Comparison of ENCODE assay signal across 9 cellular contexts in the genomic region with DNA sequence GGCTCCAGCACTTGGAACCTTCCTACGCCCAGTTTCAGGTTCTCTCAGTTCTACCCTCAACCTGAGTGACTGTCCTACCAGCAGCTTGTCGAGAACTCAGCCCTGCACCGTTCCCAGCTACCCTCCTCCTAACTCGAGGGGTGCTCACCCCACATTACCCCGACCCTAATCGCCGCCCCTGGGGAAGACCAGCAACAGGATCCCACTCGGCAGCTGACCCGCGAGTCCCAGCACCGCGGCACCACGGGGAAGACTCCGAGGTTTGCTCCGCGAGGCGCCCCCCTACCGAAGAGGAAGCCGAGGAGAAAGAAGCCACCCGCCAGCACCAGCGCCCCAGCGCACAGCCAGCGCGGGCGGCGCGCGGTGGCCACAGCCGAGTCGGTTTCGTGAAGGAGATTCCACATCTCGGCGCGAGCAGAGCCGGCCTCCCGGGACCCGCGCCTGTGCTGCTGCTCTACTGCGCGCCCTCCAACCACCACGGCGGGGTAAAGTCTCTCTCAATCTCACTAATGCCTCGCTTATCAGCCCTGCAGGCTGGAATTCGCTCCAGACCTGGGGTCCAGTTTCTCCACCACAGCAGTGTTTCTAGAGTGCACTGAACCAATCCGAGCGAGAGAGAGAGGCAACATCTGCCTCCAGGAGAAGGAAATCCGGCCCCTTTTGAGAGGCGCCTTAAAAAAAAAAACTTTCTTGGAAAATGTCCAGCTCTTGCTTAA. TPM values are rescaled to one million over a fixed set of nuclear protein-coding genes. Genes with fewer than 3 reads are reported as not detected.
DNase-seq lines count a peak whose midpoint lies in the region; ATAC-seq, FAIRE-seq and TF ChIP-seq lines count a peak whose summit lies in the region.
"Had no signal": no experiment of that assay in that cellular context is flagged by ENCODE, and none has a peak within 500 bp of the region (broad histone marks: within the 10 kb centered on the region; RNA-seq: fewer than 3 reads in every experiment).

A gene (minus strand): TSS at position 597 of the 716 bp plus-strand sequence. CDS start 193 bp downstream, at position 404.

- no peak within 1 kb of the TSS for H3K4me3 Mint-ChIP-seq in activated T-cell treated with anti-CD3 and anti-CD28 coated beads, Interleukin-2, amount 50 U/mL, for 24 hours

- peaks cover 7% of the 10 kb centered on the region for H3K27me3 Mint-ChIP-seq in activated T-cell treated with anti-CD3 and anti-CD28 coated beads, Interleukin-2, amount 50 U/mL, for 24 hours

- no peak for FAIRE-seq in urothelium cell line (lab: Jason Lieb, UNC)

- TF ChIP-seq CTCF in lower leg skin (IDR thresholded peaks at IDR 0.05): no peak

- no peak for TF ChIP-seq POLR2A in lower leg skin (IDR thresholded peaks at IDR 0.05)
- TF ChIP-seq POLR2A in erythroblast (IDR thresholded peaks at IDR 0.05; ENCODE audit: low read length): no peak

- no peaks in the 10 kb centered on the region for H3K36me3 Mint-ChIP-seq in activated T-cell treated with anti-CD3 and anti-CD28 coated beads, Interleukin-2, amount 50 U/mL, for 24 hours (ENCODE audit: low read depth)

- no peaks in the 10 kb centered on the region for H3K4me1 Mint-ChIP-seq in activated T-cell treated with anti-CD3 and anti-CD28 coated beads, Interleukin-2, amount 50 U/mL, for 24 hours (ENCODE audit: low read depth)

- no peaks in the 10 kb centered on the region for H3K9me3 Mint-ChIP-seq in activated T-cell treated with anti-CD3 and anti-CD28 coated beads, Interleukin-2, amount 50 U/mL, for 24 hours

- no peak within 1 kb of the TSS for H3K27ac Mint-ChIP-seq in activated T-cell treated with anti-CD3 and anti-CD28 coated beads, Interleukin-2, amount 50 U/mL, for 24 hours

- WGBS in lower leg skin, 2 donors: 3 to 4% methylated on average over 22 to 46 of the region's 48 CpGs

- H3K4me3 ChIP-seq in lower leg skin (ENCODE audit: low read depth, poor library complexity, severe bottlenecking): peak within 1 kb of the TSS; percentile 25
- H3K4me3 ChIP-seq: BLaER1 treated with 17β-estradiol and CSF1 and Interleukin-3, amounts not matched to agents 10 nM and 100 nM had no signal

- H3K27ac ChIP-seq in caudate nucleus (ENCODE audit: low read depth, low read length): peak within 1 kb of the TSS; percentile 90
- H3K27ac ChIP-seq: BLaER1 treated with 17β-estradiol and CSF1 and Interleukin-3, amounts not matched to agents 10 nM and 100 nM had no signal

- intact Hi-C loops in lower leg skin (cut with DNase I; ENCODE audit: low total_unique reads): no loop called here

- ATAC-seq in GM21737 (IDR thresholded peaks at IDR 0.05; ENCODE audit: unreplicated experiment): no peak

- DNase-seq in activated T-cell treated with anti-CD3 and anti-CD28 coated beads for 48 hours (ENCODE audit: low read depth) (peak; percentile 0), caudate nucleus (lab: John Stamatoyannopoulos, UW) (peak in 37 of 61 donors; percentile 12 to 71 (median 39)), lower leg skin (ENCODE audit: low spot score in 2 of 2) (no peak), urothelium cell line (ENCODE audit: low spot score) (peak; percentile 78), erythroblast (lab: John Stamatoyannopoulos, UW) (no peak)
- DNase-seq in activated T-cell treated with anti-CD3 and anti-CD28 coated beads, Interleukin-2, amount 50 U/mL, for 24 hours: no peak
- DNase-seq in central memory CD4-positive, alpha-beta T cell: no peak

RNA-seq across cellular contexts. Expression of the gene that starts here (rescaled TPM):
- 1 to 10 TPM; 1.9 to 4.6 (median 2.8) TPM for total RNA-seq in lower leg skin

Comparison
In these comparisons a context has a peak if more than half of its experiments do, and no peak if none do; other contexts are left out.
1. DNase-seq: peak in activated T-cell treated with anti-CD3 and anti-CD28 coated beads for 48 hours (single experiment), caudate nucleus (37 of 61) and urothelium cell line (single experiment); none in activated T-cell treated with anti-CD3 and anti-CD28 coated beads, Interleukin-2, amount 50 U/mL, for 24 hours (single experiment), lower leg skin (0 of 2), central memory CD4-positive, alpha-beta T cell (single experiment) and erythroblast (0 of 2).